8 cellular contexts compared by ENCODE assay signal in genomic region chr11:57778318-57779037, GRCh38. TPM values are rescaled to one million over a fixed set of nuclear protein-coding genes. Genes with fewer than 3 reads are reported as not detected.
A peak's percentile ranks its signal among the peaks of the same experiment; 100 is the strongest.
DNase-seq lines count a peak whose midpoint lies in the region; ATAC-seq and TF ChIP-seq lines count a peak whose summit lies in the region.

No MANE protein-coding gene starts in this region.

- intact Hi-C loops in breast epithelium (cut with DNase I; ENCODE audit: low total_unique reads): no loop called here

- no peak for TF ChIP-seq CTCF in breast epithelium (IDR thresholded peaks at IDR 0.05)

- TF ChIP-seq POLR2A in breast epithelium (IDR thresholded peaks at IDR 0.05): no peak

- H3K36me3 ChIP-seq in breast epithelium (no peaks in the 10 kb centered on the region), skeletal muscle tissue (ENCODE audit: control insufficient read depth in 3 of 3, insufficient read depth in 3 of 3, low read length in 3 of 3) (peaks cover 0 to 2% (median 0%) of the 10 kb centered on the region in 3 donors)

- DNase-seq in D341Med (ENCODE audit: low spot score) (peak; percentile 69), NCI-H128 (lab: John Stamatoyannopoulos, UW; ENCODE audit: unreplicated experiment) (peak; percentile 24), breast epithelium (ENCODE audit: low spot score in 2 of 2) (peak; percentile 89 to 91), inferior parietal cortex (ENCODE audit: extremely low spot score) (peak; percentile 77), AML-193 (lab: John Stamatoyannopoulos, UW) (no peak)
- DNase-seq in activated CD8-positive, alpha-beta memory T cell treated with anti-CD3 and anti-CD28 coated beads, Interleukin-2, amount 50 U/mL, for 4 hours: no peak

- peak overlapping the region; percentile 35 to 69 (median 40) for H3K9ac ChIP-seq in skeletal muscle tissue (ENCODE audit: low read depth in 1 of 3, low read length in 3 of 3)

- H3K27ac ChIP-seq in breast epithelium (peak overlapping the region; percentile 91 to 92), skeletal muscle tissue (ENCODE audit: low read depth, low read length) (peak overlapping the region; percentile 84)

- H3K4me1 ChIP-seq in breast epithelium: peaks cover 16 to 65% of the 10 kb centered on the region in 2 donors
- peaks cover 63 to 74% (median 64%) of the 10 kb centered on the region in 3 donors for H3K4me1 ChIP-seq in skeletal muscle tissue (ENCODE audit: control insufficient read depth in 3 of 3, insufficient read depth in 3 of 3, low read length in 3 of 3)

- H3K27me3 ChIP-seq in breast epithelium (no peaks in the 10 kb centered on the region), skeletal muscle tissue (ENCODE audit: control insufficient read depth in 3 of 3, insufficient read depth in 3 of 3, low read length in 3 of 3) (no peaks in the 10 kb centered on the region)

- no peak for ATAC-seq in GM18861 (IDR thresholded peaks at IDR 0.05; ENCODE audit: unreplicated experiment)

- H3K4me3 ChIP-seq in breast epithelium (peak overlapping the region in 2 of 3 donors; percentile 36 to 51), skeletal muscle tissue (ENCODE audit: low read length in 3 of 3) (peak overlapping the region; percentile 3 to 57 (median 28))

- H3K9me3 ChIP-seq in breast epithelium (no peaks in the 10 kb centered on the region), skeletal muscle tissue (ENCODE audit: control insufficient read depth in 3 of 3, low read length in 3 of 3) (no peaks in the 10 kb centered on the region)

RNA-seq across cellular contexts. Expression of gene CTNND1, which starts 16.9 kb away (rescaled TPM):
- total RNA-seq in breast epithelium (100 to 1,000 TPM in 2 of 3 donors, 10 to 100 TPM in 1; 82.1 to 259 (median 175) TPM), skeletal muscle tissue (121 TPM)

RNA-seq across cellular contexts. Expression of gene BTBD18, which starts 26.9 kb away (rescaled TPM):
- total RNA-seq in breast epithelium (not detected), skeletal muscle tissue (not detected)

RNA-seq across cellular contexts. Expression of gene SELENOH, which starts 37.2 kb away (rescaled TPM):
- 100 to 1,000 TPM in 2 of 3 donors, 10 to 100 TPM in 1; 84.3 to 153 (median 153) TPM for total RNA-seq in breast epithelium
- total RNA-seq in skeletal muscle tissue: 61.1 TPM

Comparison
In these comparisons a context has a peak if more than half of its experiments do, and no peak if none do; other contexts are left out.
1. DNase-seq: peak in D341Med (single experiment), NCI-H128 (single experiment), breast epithelium (2 of 2) and inferior parietal cortex (single experiment); none in AML-193 (0 of 2) and activated CD8-positive, alpha-beta memory T cell treated with anti-CD3 and anti-CD28 coated beads, Interleukin-2, amount 50 U/mL, for 4 hours (single experiment).